8 cellular contexts compared by ENCODE assay signal in genomic region chr9:72586388-72587160, GRCh38.
A peak's percentile ranks its signal among the peaks of the same experiment; 100 is the strongest.
DNase-seq lines count a peak whose midpoint lies in the region; ATAC-seq, FAIRE-seq and TF ChIP-seq lines count a peak whose summit lies in the region.

No MANE protein-coding gene starts in this region.

- no peak for FAIRE-seq in kidney (lab: Jason Lieb, UNC)

- POLR2A ChIA-PET in CD4-positive, alpha-beta memory T cell (lab: Charles Lee; ENCODE audit: partially characterized antibody): interaction anchor here (1.0 to 2.3 kb wide), 4 partner anchors 59 to 791 kb away, joined by 3 to 17 read pairs (median 6); partner anchors contain the start of gene ZFAND5

- intact Hi-C loops in CD4-positive, alpha-beta memory T cell (cut with micrococcal nuclease): loop anchor here (1.0 to 2.0 kb wide), 2 partner anchors 59 to 144 kb away; no protein-coding TSS in a partner anchor
- intact Hi-C loops in kidney (cut with DNase I): no loop called here

- H3K27ac Mint-ChIP-seq in CD4-positive, alpha-beta memory T cell: peak overlapping the region; percentile 19 to 81 (median 73)

- peak; percentile 23 to 68 (median 29) for DNase-seq in CD4-positive, alpha-beta memory T cell
- DNase-seq in RWPE2 (ENCODE audit: low spot score) (peak; percentile 63), caudate nucleus (lab: John Stamatoyannopoulos, UW) (peak in 10 of 61 donors; percentile 1 to 56 (median 6)), NCI-H146 (lab: John Stamatoyannopoulos, UW) (no peak), kidney (no peak)

- no peaks in the 10 kb centered on the region for H3K36me3 ChIP-seq in CD4-positive, alpha-beta memory T cell (ENCODE audit: insufficient read depth, low read length)
- no peaks in the 10 kb centered on the region for H3K36me3 ChIP-seq in RWPE2 (ENCODE audit: low read depth)
- H3K36me3 ChIP-seq in mucosa of rectum (ENCODE audit: control insufficient read depth in 2 of 2, insufficient read depth in 2 of 2, low read length in 2 of 2): no peaks in the 10 kb centered on the region
- H3K36me3 ChIP-seq in kidney (ENCODE audit: control insufficient read depth in 1 of 2, insufficient read depth in 2 of 2, low read length in 2 of 2): no peaks in the 10 kb centered on the region

- CTCF ChIA-PET in CD4-positive, alpha-beta memory T cell (lab: Charles Lee; ENCODE audit: partially characterized antibody): interaction anchor here (1.0 to 17.6 kb wide), 6 partner anchors 9 to 309 kb away, joined by 3 to 368 read pairs (median 6); partner anchors contain the start of gene ZFAND5

- ATAC-seq in GM21786 (IDR thresholded peaks at IDR 0.05; ENCODE audit: unreplicated experiment): peak; percentile 70
- peak; percentile 91 for ATAC-seq in RWPE2 (ENCODE audit: low read depth)
- no peak for ATAC-seq in GM21360 (IDR thresholded peaks at IDR 0.05; ENCODE audit: unreplicated experiment)

- H3K9ac ChIP-seq in mucosa of rectum (ENCODE audit: low read depth in 1 of 2, low read length in 2 of 2) (peak overlapping the region in 1 of 2 donors; percentile 31), kidney (ENCODE audit: low read length in 2 of 2) (no peak overlapping the region)

- TF ChIP-seq CTCF in RWPE2 (IDR thresholded peaks at IDR 0.05; ENCODE audit: poor library complexity, severe bottlenecking) (peak; percentile 67), kidney (IDR thresholded peaks at IDR 0.05; ENCODE audit: borderline replicate concordance, extremely low read depth, insufficient read depth) (no peak)

- H3K4me1 Mint-ChIP-seq in CD4-positive, alpha-beta memory T cell: peaks cover 15 to 27% (median 17%) of the 10 kb centered on the region in 4 donors

- H3K27me3 ChIP-seq in CD4-positive, alpha-beta memory T cell (ENCODE audit: insufficient read depth, low read length): no peaks in the 10 kb centered on the region
- H3K27me3 ChIP-seq in RWPE2 (ENCODE audit: insufficient read depth, poor library complexity, severe bottlenecking) (no peaks in the 10 kb centered on the region), mucosa of rectum (ENCODE audit: control insufficient read depth in 2 of 2, insufficient read depth in 2 of 2, low read length in 2 of 2) (no peaks in the 10 kb centered on the region)

- H3K36me3 Mint-ChIP-seq in CD4-positive, alpha-beta memory T cell: no peaks in the 10 kb centered on the region

- no peaks in the 10 kb centered on the region for H3K27me3 Mint-ChIP-seq in CD4-positive, alpha-beta memory T cell

- H3K27ac ChIP-seq in CD4-positive, alpha-beta memory T cell (ENCODE audit: low read depth, low read length): no peak overlapping the region
- H3K27ac ChIP-seq in RWPE2 (ENCODE audit: poor library complexity, severe bottlenecking) (peak overlapping the region; percentile 24), caudate nucleus (ENCODE audit: low read depth, low read length) (peak overlapping the region; percentile 53), mucosa of rectum (ENCODE audit: low read depth in 2 of 2, low read length in 2 of 2) (peak overlapping the region; percentile 42 to 56), kidney (ENCODE audit: low read depth in 2 of 2, low read length in 2 of 2) (no peak overlapping the region)

- no peak overlapping the region for H3K4me3 ChIP-seq in CD4-positive, alpha-beta memory T cell (ENCODE audit: low read length in 2 of 2)
- no peak overlapping the region for H3K4me3 ChIP-seq in RWPE2 (ENCODE audit: severe bottlenecking)
- H3K4me3 ChIP-seq in mucosa of rectum (ENCODE audit: low read length in 2 of 2): no peak overlapping the region
- no peak overlapping the region for H3K4me3 ChIP-seq in kidney (ENCODE audit: low read length in 2 of 2)

- H3K4me3 Mint-ChIP-seq in CD4-positive, alpha-beta memory T cell: peak overlapping the region in 7 of 8 donors; percentile 6 to 65 (median 26)

- no peaks in the 10 kb centered on the region for H3K9me3 ChIP-seq in CD4-positive, alpha-beta memory T cell (ENCODE audit: control insufficient read depth in 1 of 2, low read length in 2 of 2)
- H3K9me3 ChIP-seq in RWPE2 (ENCODE audit: severe bottlenecking) (no peaks in the 10 kb centered on the region), mucosa of rectum (ENCODE audit: control insufficient read depth in 2 of 2, low read length in 2 of 2) (no peaks in the 10 kb centered on the region), kidney (ENCODE audit: control insufficient read depth in 1 of 2, low read length in 2 of 2) (no peaks in the 10 kb centered on the region)

- peaks cover 0 to 3% (median 0%) of the 10 kb centered on the region in 8 donors for H3K9me3 Mint-ChIP-seq in CD4-positive, alpha-beta memory T cell

- peaks cover 10% of the 10 kb centered on the region for H3K4me1 ChIP-seq in CD4-positive, alpha-beta memory T cell (ENCODE audit: insufficient read depth, low read length)
- H3K4me1 ChIP-seq in RWPE2 (ENCODE audit: insufficient read depth, poor library complexity, severe bottlenecking) (peaks cover 21% of the 10 kb centered on the region), mucosa of rectum (ENCODE audit: control insufficient read depth in 2 of 2, insufficient read depth in 2 of 2, low read length in 2 of 2) (peaks cover 23 to 38% of the 10 kb centered on the region in 2 donors), kidney (ENCODE audit: control insufficient read depth in 1 of 2, insufficient read depth in 1 of 2, low read depth in 1 of 2, low read length in 2 of 2) (peaks cover 9 to 12% of the 10 kb centered on the region in 2 donors)

Comparison
In these comparisons a context has a peak if more than half of its experiments do, and no peak if none do; other contexts are left out.
1. DNase-seq: peak in CD4-positive, alpha-beta memory T cell (5 of 5) and RWPE2 (single experiment); none in NCI-H146 (single experiment) and kidney (single experiment).
2. H3K27ac ChIP-seq: peak in RWPE2 (single experiment), caudate nucleus (single experiment) and mucosa of rectum (2 of 2); none in CD4-positive, alpha-beta memory T cell (single experiment) and kidney (0 of 2).